Comparison of ENCODE assay signal across 7 cellular contexts in genomic region chr5:132225165-132226032, GRCh38. TPM values are rescaled to one million over a fixed set of nuclear protein-coding genes. Genes with fewer than 3 reads are reported as not detected.
DNase-seq lines count a peak whose midpoint lies in the region; ATAC-seq, FAIRE-seq and TF ChIP-seq lines count a peak whose summit lies in the region.

No MANE protein-coding gene starts in this region.

- no peak overlapping the region for H3K4me3 ChIP-seq in K562

- H3K79me2 ChIP-seq in K562 (ENCODE audit: control insufficient read depth, insufficient read depth, low read length): peaks cover 14% of the 10 kb centered on the region; the same call in 1 of the 3 replicates

- intact Hi-C loops in K562 (cut with micrococcal nuclease): no loop called here

- no peak overlapping the region for H2AFZ ChIP-seq in K562 (ENCODE audit: low read depth, low read length)

- no peak for TF ChIP-seq EP300 in K562 (IDR thresholded peaks at IDR 0.05; ENCODE audit: low read length)

- no peaks in the 10 kb centered on the region for H3K9me3 ChIP-seq in K562 (replicated peaks; ENCODE audit: control insufficient read depth, insufficient read depth, low read depth, low read length)

- H3K27ac ChIP-seq in K562 (ENCODE audit: extremely low read depth, low read depth, low read length): no peak overlapping the region

- ATAC-seq in K562 (no peak), HG02938 (IDR thresholded peaks at IDR 0.05; ENCODE audit: unreplicated experiment) (no peak)

- in situ Hi-C loops in K562 (cut with MboI): no loop called here

- peaks cover 13% of the 10 kb centered on the region; the same call in 1 of the 2 replicates for H4K20me1 ChIP-seq in K562 (replicated peaks; ENCODE audit: control insufficient read depth, insufficient read depth, low read length)

- peaks cover 30% of the 10 kb centered on the region in 2 experiments for H3K4me1 ChIP-seq in K562 (replicated peaks in 1 of 2; ENCODE audit: control insufficient read depth in 2 of 2, insufficient read depth in 2 of 2, low read length in 2 of 2)

- POLR2A ChIA-PET in K562 (lab: Yijun Ruan, JAX): interaction anchor here (0.5 to 3.3 kb wide), 10 partner anchors 10 to 234 kb away, joined by 3 to 11 read pairs (median 4); no protein-coding TSS in a partner anchor

- FAIRE-seq in K562 (lab: Jason Lieb, UNC): peak; percentile 46

- CTCF ChIA-PET in K562 (lab: Yijun Ruan, JAX; ENCODE audit: low intra/inter-chr PET ratio): no interaction called here

- H3K9ac ChIP-seq in K562 (ENCODE audit: insufficient read depth in 1 of 2, low read depth in 2 of 2, low read length in 2 of 2): peak overlapping the region in 1 of 2 experiments; percentile 32; a peak in 1 of 4 replicates

- H3K36me3 ChIP-seq in K562 (ENCODE audit: control insufficient read depth, insufficient read depth, low read length): no peaks in the 10 kb centered on the region; the same call in 2 of the 3 replicates

- no peak for TF ChIP-seq RAD21 in K562 (CRISPR knock-in tag; conservative IDR thresholded peaks at IDR 0.05 in 1 of 2, IDR thresholded peaks at IDR 0.05 in 1 of 2)

- peak overlapping the region; percentile 24 for H3K4me2 ChIP-seq in K562 (ENCODE audit: insufficient read depth, low read length)

- no TSS peak for BruUV-seq in K562 (replicated peaks; lab: Mats Ljungman, UMichigan)

- 42% methylated on average over 13 of the region's 13 CpGs for WGBS in K562 (ENCODE audit: insufficient coverage, low coverage, missing lambda C conversion rate)

- DNase-seq in GOT3 (lab: John Stamatoyannopoulos, UW) (peak; percentile 47), NCI-H82 treated with DMSO at 0.1 percent for 48 hours (lab: John Stamatoyannopoulos, UW; ENCODE audit: unreplicated experiment) (peak; percentile 2), K562 (ENCODE audit: extremely low read depth in 1 of 4, low spot score in 3 of 4) (peak in 2 of 4 experiments; percentile 19 to 57), kidney glomerular epithelial cell (lab: John Stamatoyannopoulos, UW) (peak; percentile 43), SK-N-DZ (ENCODE audit: low spot score) (no peak)
- DNase-seq in stimulated activated CD4-positive, alpha-beta T cell treated with anti-CD3 and anti-CD28 coated beads, Interleukin-4, amount 100 ng/mL, for 1 hour: peak; percentile 46

- no peaks in the 10 kb centered on the region for H3K9me1 ChIP-seq in K562 (ENCODE audit: control insufficient read depth, insufficient read depth, low read length)

- TF ChIP-seq CTCF in K562 (IDR thresholded peaks at IDR 0.05 in 2 of 3, conservative IDR thresholded peaks at IDR 0.05 in 1 of 3; ENCODE audit: insufficient read depth in 2 of 3, low read depth in 1 of 3, low read length in 3 of 3): no peak

- no peak for TF ChIP-seq POLR2A in K562 (conservative IDR thresholded peaks at IDR 0.05)

- no peaks in the 10 kb centered on the region for H3K27me3 ChIP-seq in K562 (ENCODE audit: control insufficient read depth in 2 of 2, insufficient read depth in 2 of 2, low read length in 2 of 2)

TF ChIP-seq in K562, 482 proteins besides CTCF, POLR2A, EP300 and RAD21 (continues in another document):
- 0 out of 2 replicates have a peak, but pooled peaks have one; percentile 9 for TF ChIP-seq ZNF586 (CRISPR knock-in tag; conservative IDR thresholded peaks at IDR 0.05)
- TF ChIP-seq PRDM10 (IDR thresholded peaks at IDR 0.05; ENCODE audit: partially characterized antibody): no peak
- peak; percentile 68; the same call in 1 of the 2 replicates for TF ChIP-seq CEBPG (CRISPR knock-in tag; IDR thresholded peaks at IDR 0.05)
- peak in 1 of 2 experiments; percentile 58; a peak in 1 of 4 replicates for TF ChIP-seq CEBPG (tag; conservative IDR thresholded peaks at IDR 0.05 in 1 of 2, IDR thresholded peaks at IDR 0.05 in 1 of 2)
- peak; percentile 63; the same call in 1 of the 2 replicates for TF ChIP-seq ZNF589 (CRISPR knock-in tag; IDR thresholded peaks at IDR 0.05; ENCODE audit: low read depth)
- TF ChIP-seq MAFK (IDR thresholded peaks at IDR 0.05; ENCODE audit: low read length): no peak
- no peak for TF ChIP-seq CREM (IDR thresholded peaks at IDR 0.05; ENCODE audit: low read depth)
- TF ChIP-seq MEIS2 (IDR thresholded peaks at IDR 0.05; ENCODE audit: partially characterized antibody): peak; percentile 5
- peak; percentile 24; the same call in 1 of the 2 replicates for TF ChIP-seq ATF4 (CRISPR knock-in tag; IDR thresholded peaks at IDR 0.05)
- TF ChIP-seq RBM15 (IDR thresholded peaks at IDR 0.05; ENCODE audit: insufficient read depth, low read length): no peak
- TF ChIP-seq EGR1 (conservative IDR thresholded peaks at IDR 0.05): peak; percentile 31; the same call in 1 of the 2 replicates

RNA-seq across cellular contexts. Expression of gene P4HA2, which starts 2.3 kb away (rescaled TPM):
- total RNA-seq in K562 (2011; cell fraction: chromatin; rRNA removed; ENCODE audit: low replicate concordance): 85.5 and 109 TPM in 2 replicates
- total RNA-seq in K562 (2011; cell fraction: nucleolus; rRNA removed): 93.4 and 102 TPM in 2 replicates
- total RNA-seq in K562 (2011; cell fraction: nucleoplasm; rRNA removed): 98.7 and 106 TPM in 2 replicates
- total RNA-seq in K562 (2014; rRNA removed) (11.9 and 12.1 TPM in 2 replicates), K562 (2014; rRNA removed; fragmentation: Illumina TruSeq; extraction: Trizol) (11.6 and 12.7 TPM in 2 replicates), K562 (2015; rRNA removed; fragmentation: Illumina TruSeq; extraction: Trizol) (11.2 and 11.4 TPM in 2 replicates), K562 (2021) (14.2 and 14.3 TPM in 2 replicates)
- polyA plus RNA-seq in K562 (2011; rRNA removed) (50.0 and 59.7 TPM in 2 replicates), K562 (2014; fragmentation: Illumina TruSeq; extraction: Trizol) (10.7 and 12.5 TPM in 2 replicates), K562 (2014; fragmentation: Nextera tagmentation; extraction: Ambion mirVana) (10 to 100 TPM; 17.9 to 29.2 TPM), K562 (2014; rRNA removed) (9.6 and 10.7 TPM in 2 replicates)
- polyA plus RNA-seq in K562 (2011; cell fraction: cytosol; rRNA removed): 34.9 and 51.8 TPM in 2 replicates
- polyA plus RNA-seq in K562 (2011; cell fraction: nucleus; rRNA removed): 59.8 and 76.7 TPM in 2 replicates
- polyA plus RNA-seq in K562 (2012): 20.8 and 31.5 TPM in 2 replicates
- 50.0 and 59.9 TPM in 2 replicates for polyA minus RNA-seq in K562 (2011; rRNA and poly(A)+ RNA removed)
- 21.2 and 21.5 TPM in 2 replicates for polyA minus RNA-seq in K562 (2011; cell fraction: cytosol; rRNA and poly(A)+ RNA removed)
- 18.2 and 27.4 TPM in 2 replicates for polyA minus RNA-seq in K562 (2011; cell fraction: nucleus; rRNA and poly(A)+ RNA removed)
- 6.1 and 6.4 TPM in 2 replicates for polyA plus RNA-seq in SK-N-DZ (2014; cell fraction: cytosol; rRNA removed)
- 4.1 and 5.9 TPM in 2 replicates for polyA plus RNA-seq in SK-N-DZ (2014; cell fraction: nucleus; rRNA removed)

RNA-seq across cellular contexts. Expression of gene PDLIM4, which starts 32.1 kb away (rescaled TPM):
- total RNA-seq in K562 (2011; cell fraction: chromatin; rRNA removed; ENCODE audit: low replicate concordance): 15.3 and 55.6 TPM in 2 replicates
- total RNA-seq in K562 (2011; cell fraction: nucleolus; rRNA removed): 40.3 and 43.7 TPM in 2 replicates
- total RNA-seq in K562 (2011; cell fraction: nucleoplasm; rRNA removed): 22.2 and 23.8 TPM in 2 replicates
- 13.1 and 22.8 TPM in 2 replicates for total RNA-seq in K562 (2014; rRNA removed)
- 3.5 and 4.5 TPM in 2 replicates for total RNA-seq in K562 (2014; rRNA removed; fragmentation: Illumina TruSeq; extraction: Trizol)
- total RNA-seq in K562 (2015; rRNA removed; fragmentation: Illumina TruSeq; extraction: Trizol): 12.1 and 12.3 TPM in 2 replicates
- 31.5 and 32.8 TPM in 2 replicates for total RNA-seq in K562 (2021)
- 13.6 and 17.2 TPM in 2 replicates for polyA plus RNA-seq in K562 (2011; rRNA removed)
- 29.6 and 178 TPM in 2 replicates for polyA plus RNA-seq in K562 (2011; cell fraction: cytosol; rRNA removed)
- 34.4 and 101 TPM in 2 replicates for polyA plus RNA-seq in K562 (2011; cell fraction: nucleus; rRNA removed)
- 25.0 and 31.0 TPM in 2 replicates for polyA plus RNA-seq in K562 (2012)
- 28.9 and 44.6 TPM in 2 replicates for polyA plus RNA-seq in K562 (2014; fragmentation: Illumina TruSeq; extraction: Trizol)
- polyA plus RNA-seq in K562 (2014; fragmentation: Nextera tagmentation; extraction: Ambion mirVana): under 1 TPM; 0.28 to 0.73 TPM
- polyA plus RNA-seq in K562 (2014; rRNA removed): 14.0 and 21.3 TPM in 2 replicates
- polyA minus RNA-seq in K562 (2011; rRNA and poly(A)+ RNA removed): 3.7 and 7.8 TPM in 2 replicates
- polyA minus RNA-seq in K562 (2011; cell fraction: cytosol; rRNA and poly(A)+ RNA removed): 29.4 and 30.8 TPM in 2 replicates
- 19.0 and 26.5 TPM in 2 replicates for polyA minus RNA-seq in K562 (2011; cell fraction: nucleus; rRNA and poly(A)+ RNA removed)
- polyA plus RNA-seq in SK-N-DZ (2014; cell fraction: cytosol; rRNA removed): 32.8 and 35.3 TPM in 2 replicates
- 25.6 and 37.1 TPM in 2 replicates for polyA plus RNA-seq in SK-N-DZ (2014; cell fraction: nucleus; rRNA removed)
